ENCODE assay signal across 1 cellular context in the genomic region with DNA sequence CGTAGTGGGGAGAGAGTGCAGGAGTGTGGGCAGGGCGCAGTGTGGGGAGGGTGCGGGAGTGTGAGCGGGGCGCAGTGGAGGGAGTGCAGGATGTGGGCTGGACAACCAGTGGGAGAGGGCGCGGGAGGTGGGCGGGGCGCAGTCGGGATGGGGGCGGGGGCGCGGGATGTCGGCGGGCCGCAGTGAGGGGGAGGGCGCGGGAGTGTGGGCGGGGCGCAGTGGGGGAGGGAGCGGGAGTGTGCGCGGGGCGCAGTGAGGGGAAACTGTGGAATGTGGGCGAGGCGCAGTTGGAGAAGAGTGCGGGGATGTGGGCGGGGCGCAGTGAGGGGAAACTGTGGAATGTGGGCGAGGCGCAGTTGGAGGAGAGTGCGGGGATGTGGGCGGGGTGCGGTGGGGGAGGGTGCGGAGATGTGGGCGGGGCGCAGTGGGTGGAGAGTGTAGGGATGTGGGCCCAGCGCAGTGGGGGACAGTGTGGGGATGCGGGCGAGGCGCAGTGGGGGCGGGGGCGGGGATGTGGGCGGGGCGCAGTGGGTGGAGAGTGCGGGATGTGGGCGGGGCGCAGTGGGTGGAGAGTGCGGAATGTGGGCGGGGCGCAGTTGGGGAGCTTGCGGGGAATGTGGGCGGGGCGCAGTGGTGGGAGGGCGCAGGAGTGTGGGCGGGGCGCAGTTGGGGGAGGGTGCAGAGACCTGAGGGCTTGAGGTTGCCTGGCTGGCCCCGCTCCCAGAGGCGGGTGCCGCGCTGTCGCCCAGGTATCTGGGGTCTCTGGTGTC.
TF ChIP-seq lines count a peak whose summit lies in the region.

A gene (plus strand): TSS at position 723 of the 770 bp plus-strand sequence. CDS start 257 bp downstream, outside the sequence.

TF ChIP-seq in A549, 52 proteins besides CTCF, POLR2A, EP300 and RAD21 (continued from another document):
- TF ChIP-seq, protein P1, sequence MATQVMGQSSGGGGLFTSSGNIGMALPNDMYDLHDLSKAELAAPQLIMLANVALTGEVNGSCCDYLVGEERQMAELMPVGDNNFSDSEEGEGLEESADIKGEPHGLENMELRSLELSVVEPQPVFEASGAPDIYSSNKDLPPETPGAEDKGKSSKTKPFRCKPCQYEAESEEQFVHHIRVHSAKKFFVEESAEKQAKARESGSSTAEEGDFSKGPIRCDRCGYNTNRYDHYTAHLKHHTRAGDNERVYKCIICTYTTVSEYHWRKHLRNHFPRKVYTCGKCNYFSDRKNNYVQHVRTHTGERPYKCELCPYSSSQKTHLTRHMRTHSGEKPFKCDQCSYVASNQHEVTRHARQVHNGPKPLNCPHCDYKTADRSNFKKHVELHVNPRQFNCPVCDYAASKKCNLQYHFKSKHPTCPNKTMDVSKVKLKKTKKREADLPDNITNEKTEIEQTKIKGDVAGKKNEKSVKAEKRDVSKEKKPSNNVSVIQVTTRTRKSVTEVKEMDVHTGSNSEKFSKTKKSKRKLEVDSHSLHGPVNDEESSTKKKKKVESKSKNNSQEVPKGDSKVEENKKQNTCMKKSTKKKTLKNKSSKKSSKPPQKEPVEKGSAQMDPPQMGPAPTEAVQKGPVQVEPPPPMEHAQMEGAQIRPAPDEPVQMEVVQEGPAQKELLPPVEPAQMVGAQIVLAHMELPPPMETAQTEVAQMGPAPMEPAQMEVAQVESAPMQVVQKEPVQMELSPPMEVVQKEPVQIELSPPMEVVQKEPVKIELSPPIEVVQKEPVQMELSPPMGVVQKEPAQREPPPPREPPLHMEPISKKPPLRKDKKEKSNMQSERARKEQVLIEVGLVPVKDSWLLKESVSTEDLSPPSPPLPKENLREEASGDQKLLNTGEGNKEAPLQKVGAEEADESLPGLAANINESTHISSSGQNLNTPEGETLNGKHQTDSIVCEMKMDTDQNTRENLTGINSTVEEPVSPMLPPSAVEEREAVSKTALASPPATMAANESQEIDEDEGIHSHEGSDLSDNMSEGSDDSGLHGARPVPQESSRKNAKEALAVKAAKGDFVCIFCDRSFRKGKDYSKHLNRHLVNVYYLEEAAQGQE (IDR thresholded peaks at IDR 0.05) = no peak
